In the genomic region with DNA sequence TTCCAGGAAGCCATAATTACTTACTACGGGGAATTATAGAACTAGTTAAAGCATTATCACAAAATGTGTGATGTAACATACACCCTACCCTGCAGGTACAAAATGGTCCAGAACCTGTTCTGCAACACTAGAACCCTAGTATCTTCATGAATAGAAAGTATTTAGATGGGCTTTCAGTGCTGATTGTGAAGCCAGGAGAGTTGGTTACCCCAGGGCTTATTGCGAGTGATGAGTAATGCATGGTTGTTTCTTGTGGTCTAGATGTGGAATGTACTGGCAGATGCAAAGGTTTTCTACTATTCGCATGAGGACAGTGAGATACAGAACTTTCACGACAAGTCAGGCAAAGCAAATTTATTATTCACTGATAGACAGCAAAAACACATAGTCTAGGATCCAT, we compare ENCODE assay signal across 14 cellular contexts. TPM values are rescaled to one million over a fixed set of nuclear protein-coding genes. Genes with fewer than 3 reads are reported as not detected.
DNase-seq lines count a peak whose midpoint lies in the region; ATAC-seq and TF ChIP-seq lines count a peak whose summit lies in the region.
"Had no signal": no experiment of that assay in that cellular context is flagged by ENCODE, and none has a peak within 500 bp of the region (broad histone marks: within the 10 kb centered on the region; RNA-seq: fewer than 3 reads in every experiment).

No MANE protein-coding gene starts in this region.

- TF ChIP-seq CTCF in AG04450 (IDR thresholded peaks at IDR 0.05; ENCODE audit: low read depth, low read length) (no peak), HFF-Myc (IDR thresholded peaks at IDR 0.05; ENCODE audit: low read depth, low read length, missing control alignments) (no peak), esophagus muscularis mucosa (IDR thresholded peaks at IDR 0.05) (no peak), MM.1S (IDR thresholded peaks at IDR 0.05; ENCODE audit: low read length) (no peak)

- H3K27me3 Mint-ChIP-seq in activated T-helper 17 cell treated with anti-CD3 and anti-CD28 coated beads, Interleukin-2, amount 50 U/mL, for 72 hours: no peaks in the 10 kb centered on the region

- DNase-seq in AG04450 (ENCODE audit: low read depth, low spot score) (peak; percentile 76), HFF-Myc (ENCODE audit: extremely low read depth, low read depth) (peak; percentile 38), iris pigment epithelial cell (ENCODE audit: low read depth) (peak; percentile 97), esophagus muscularis mucosa (ENCODE audit: extremely low spot score) (no peak), NCI-H1048 (lab: John Stamatoyannopoulos, UW) (no peak), MM.1S (no peak)
- DNase-seq: COR-L47, H7, NCI-H2029, testis had no signal

- no peak overlapping the region for H3K4me2 ChIP-seq in MM.1S (ENCODE audit: low read depth, low read length)

- H3K4me1 ChIP-seq in esophagus muscularis mucosa: no peaks in the 10 kb centered on the region
- H3K4me1 ChIP-seq in MM.1S (ENCODE audit: low read length): no peaks in the 10 kb centered on the region; the same call in 1 of the 2 replicates
- H3K4me1 ChIP-seq: ascending aorta, testis had no signal

- POLR2A ChIA-PET in AG04450 (lab: Yijun Ruan, JAX): no interaction called here

- no peaks in the 10 kb centered on the region for H3K4me1 Mint-ChIP-seq in activated T-helper 17 cell treated with anti-CD3 and anti-CD28 coated beads, Interleukin-2, amount 50 U/mL, for 72 hours

- H3K27ac ChIP-seq in AG04450 (ENCODE audit: low read depth, low read length) (no peak overlapping the region), esophagus muscularis mucosa (replicated peaks in 1 of 4) (no peak overlapping the region), MM.1S (ENCODE audit: low read length) (no peak overlapping the region)
- H3K27ac ChIP-seq: ascending aorta, testis had no signal

- H3K36me3 Mint-ChIP-seq in activated T-helper 17 cell treated with anti-CD3 and anti-CD28 coated beads, Interleukin-2, amount 50 U/mL, for 72 hours (ENCODE audit: low read depth): no peaks in the 10 kb centered on the region

- H4K20me1 ChIP-seq in MM.1S (ENCODE audit: insufficient read depth, low read length): no peaks in the 10 kb centered on the region

- H3K36me3 ChIP-seq in esophagus muscularis mucosa (no peaks in the 10 kb centered on the region), MM.1S (replicated peaks; ENCODE audit: insufficient read depth, low read length) (no peaks in the 10 kb centered on the region)
- H3K36me3 ChIP-seq: ascending aorta had no signal

- TF ChIP-seq POLR2A in esophagus muscularis mucosa (IDR thresholded peaks at IDR 0.05; ENCODE audit: low read depth): no peak

- H3K4me3 ChIP-seq in AG04450 (ENCODE audit: low read depth, low read length) (no peak overlapping the region), HFF-Myc (replicated peaks; ENCODE audit: low read depth, low read length) (no peak overlapping the region), esophagus muscularis mucosa (no peak overlapping the region), MM.1S (ENCODE audit: low read length) (no peak overlapping the region)
- H3K4me3 ChIP-seq: ascending aorta, mucosa of descending colon, testis had no signal

- no peaks in the 10 kb centered on the region for H3F3A ChIP-seq in MM.1S (ENCODE audit: insufficient read depth, low read length)

- WGBS in esophagus muscularis mucosa: 94% methylated on average over 4 of the region's 4 CpGs

- no peaks in the 10 kb centered on the region for H3K9me3 Mint-ChIP-seq in activated T-helper 17 cell treated with anti-CD3 and anti-CD28 coated beads, Interleukin-2, amount 50 U/mL, for 72 hours

- H3K4me3 Mint-ChIP-seq in activated T-helper 17 cell treated with anti-CD3 and anti-CD28 coated beads, Interleukin-2, amount 50 U/mL, for 72 hours: no peak overlapping the region

- H3K27me3 ChIP-seq in AG04450 (ENCODE audit: control insufficient read depth, insufficient read depth, low read length): no peaks in the 10 kb centered on the region
- no peaks in the 10 kb centered on the region for H3K27me3 ChIP-seq in esophagus muscularis mucosa
- H3K27me3 ChIP-seq in MM.1S (replicated peaks; ENCODE audit: insufficient read depth, low read length): no peaks in the 10 kb centered on the region
- H3K27me3 ChIP-seq: ascending aorta, testis had no signal

- CTCF ChIA-PET in AG04450 (lab: Charles Lee): interaction anchor here (1.2 to 3.8 kb wide), 3 partner anchors 23 to 122 kb away, joined by 3 to 95 read pairs (median 5); no protein-coding TSS in a partner anchor

- no peaks in the 10 kb centered on the region for H3K9me2 ChIP-seq in MM.1S (replicated peaks; ENCODE audit: insufficient read depth, low read length)

- no peak overlapping the region for H3K27ac Mint-ChIP-seq in activated T-helper 17 cell treated with anti-CD3 and anti-CD28 coated beads, Interleukin-2, amount 50 U/mL, for 72 hours

- H2AFZ ChIP-seq in MM.1S (ENCODE audit: low read length): no peak overlapping the region

- no peak overlapping the region for H3K9ac ChIP-seq in MM.1S (ENCODE audit: low read length)

- intact Hi-C loops in esophagus muscularis mucosa (cut with DNase I): loop anchor here (5.0 kb wide), 1 partner anchor 218 kb away; no protein-coding TSS in a partner anchor

- TF ChIP-seq EP300 in esophagus muscularis mucosa (IDR thresholded peaks at IDR 0.05): no peak

- peak; percentile 67 for ATAC-seq in activated T-helper 17 cell treated with anti-CD3 and anti-CD28 coated beads, Interleukin-2, amount 50 U/mL, for 72 hours (replicated peaks)
- ATAC-seq in GM18868 (IDR thresholded peaks at IDR 0.05; ENCODE audit: unreplicated experiment): no peak

- H3K9me3 ChIP-seq in AG04450 (ENCODE audit: control insufficient read depth, insufficient read depth, low read length) (no peaks in the 10 kb centered on the region), esophagus muscularis mucosa (peaks cover 0 to 7% (median 2%) of the 10 kb centered on the region in 4 donors), MM.1S (replicated peaks; ENCODE audit: insufficient read depth, low read length) (no peaks in the 10 kb centered on the region)
- H3K9me3 ChIP-seq: ascending aorta, mucosa of descending colon, testis had no signal

- H3K79me2 ChIP-seq in MM.1S (ENCODE audit: low read length): no peaks in the 10 kb centered on the region

RNA-seq across cellular contexts. Expression of a gene that starts 33.6 kb away (rescaled TPM):
- not detected in 2 replicates for polyA plus RNA-seq in AG04450 (2011; rRNA removed)
- polyA minus RNA-seq in AG04450 (2011; rRNA and poly(A)+ RNA removed): not detected in 2 replicates
- not detected for total RNA-seq in activated T-helper 17 cell treated with anti-CD3 and anti-CD28 coated beads, Interleukin-2, amount 50 U/mL, for 72 hours
- under 1 TPM in 1 of 4 donors, not detected in 3; 0.45 TPM for total RNA-seq in esophagus muscularis mucosa
- total RNA-seq: ascending aorta, H7, testis had no signal

Comparison
In these comparisons a context has a peak if more than half of its experiments do, and no peak if none do; other contexts are left out.
1. DNase-seq: peak in AG04450 (single experiment), HFF-Myc (single experiment) and iris pigment epithelial cell (single experiment); none in esophagus muscularis mucosa (single experiment), NCI-H1048 (single experiment) and MM.1S (single experiment).